ENCODE assay signal across 20 cellular contexts in the genomic region with DNA sequence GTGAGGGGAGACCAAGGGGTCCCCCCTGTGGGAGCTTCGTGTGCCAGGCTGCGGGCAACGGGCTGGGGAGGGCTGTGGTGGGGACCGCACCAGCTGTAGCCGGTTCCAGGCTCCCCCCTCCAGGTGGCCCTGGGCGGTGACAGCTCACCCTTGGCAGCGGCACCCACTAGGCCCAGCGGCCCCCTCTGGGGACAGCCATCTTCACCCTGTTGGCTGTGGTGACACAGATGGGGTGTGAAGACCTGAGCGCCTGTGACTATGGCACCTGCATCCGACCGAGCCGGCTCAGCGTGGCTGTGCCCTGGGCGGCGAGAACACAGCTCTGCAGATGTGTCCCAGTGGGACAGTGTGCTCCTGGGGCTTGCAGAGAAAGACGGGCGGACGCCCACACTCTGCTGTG. TPM values are rescaled to one million over a fixed set of nuclear protein-coding genes. Genes with fewer than 3 reads are reported as not detected.
A peak's percentile ranks its signal among the peaks of the same experiment; 100 is the strongest.
DNase-seq lines count a peak whose midpoint lies in the region; ATAC-seq, FAIRE-seq and TF ChIP-seq lines count a peak whose summit lies in the region.
"Had no signal": no experiment of that assay in that cellular context is flagged by ENCODE, and none has a peak within 500 bp of the region (broad histone marks: within the 10 kb centered on the region; RNA-seq: fewer than 3 reads in every experiment).

No MANE protein-coding gene starts in this region.

- H3K4me3 Mint-ChIP-seq in stimulated activated memory B cell treated with anti-CD40 and anti-IgM and Interleukin-4, amounts not matched to agents 10 μg/mL and 1 μg/mL and 100 μg/mL, for 72 hours: no peak overlapping the region

- no peaks in the 10 kb centered on the region for H3K9me3 Mint-ChIP-seq in stimulated activated memory B cell treated with anti-CD40 and anti-IgM and Interleukin-4, amounts not matched to agents 10 μg/mL and 1 μg/mL and 100 μg/mL, for 72 hours

- no peak overlapping the region for H3K4me2 ChIP-seq in Karpas-422 (ENCODE audit: low read depth, low read length, poor library complexity, severe bottlenecking)
- H3K4me2 ChIP-seq: KMS-11 had no signal

- H4K20me1 ChIP-seq in Karpas-422 (ENCODE audit: insufficient read depth, low read depth, low read length): peaks cover 8% of the 10 kb centered on the region; the same call in 1 of the 2 replicates

- no peak overlapping the region for H3K9ac ChIP-seq in Karpas-422 (ENCODE audit: low read length)
- H3K9ac ChIP-seq: KMS-11 had no signal

- no peaks in the 10 kb centered on the region for H3K4me1 Mint-ChIP-seq in stimulated activated memory B cell treated with anti-CD40 and anti-IgM and Interleukin-4, amounts not matched to agents 10 μg/mL and 1 μg/mL and 100 μg/mL, for 72 hours

- H3K4me3 ChIP-seq in Karpas-422 (ENCODE audit: low read length) (no peak overlapping the region), right atrium auricular region (no peak overlapping the region)
- H3K4me3 ChIP-seq: MG63, SJCRH30 had no signal

- peaks cover 38% of the 10 kb centered on the region for H3K27me3 Mint-ChIP-seq in stimulated activated memory B cell treated with anti-CD40 and anti-IgM and Interleukin-4, amounts not matched to agents 10 μg/mL and 1 μg/mL and 100 μg/mL, for 72 hours

- H3K4me1 ChIP-seq in Karpas-422 (ENCODE audit: low read length) (peaks cover 3% of the 10 kb centered on the region; the same call in 1 of the 2 replicates), right atrium auricular region (peaks cover 0 to 34% of the 10 kb centered on the region in 2 donors)

- DNase-seq in Karpas-422: peak; percentile 78
- no peak for DNase-seq in caudate nucleus (lab: John Stamatoyannopoulos, UW)
- DNase-seq in right atrium auricular region (ENCODE audit: low spot score): no peak
- no peak for DNase-seq in NCI-H524 treated with DMSO at 0.1 percent for 48 hours (lab: John Stamatoyannopoulos, UW)
- DNase-seq in HPDE6-E6E7 (ENCODE audit: extremely low spot score): no peak
- DNase-seq in ureter (ENCODE audit: low spot score): no peak
- DNase-seq in GM12891 (ENCODE audit: insufficient read length, low spot score): no peak
- DNase-seq: DMS 273 treated with DMSO at 0.1 percent for 48 hours, EL, NCI-H1105 treated with DMSO at 0.1 percent for 48 hours, NCI-H187 treated with DMSO at 0.1 percent for 48 hours, NCI-H2171, NCI-H446 treated with DMSO at 0.1 percent for 48 hours, NCI-H774, SJCRH30 had no signal

- H3K79me2 ChIP-seq in Karpas-422 (ENCODE audit: low read length): no peaks in the 10 kb centered on the region

- FAIRE-seq in GM12891 (lab: Jason Lieb, UNC): no peak

- peak; percentile 6 for ATAC-seq in stimulated activated memory B cell treated with anti-CD40 and anti-IgM and Interleukin-4, amounts not matched to agents 10 μg/mL and 1 μg/mL and 100 μg/mL, for 72 hours

- H3K36me3 ChIP-seq in Karpas-422 (ENCODE audit: insufficient read depth, low read length) (no peaks in the 10 kb centered on the region), right atrium auricular region (no peaks in the 10 kb centered on the region)
- H3K36me3 ChIP-seq: MG63, SJCRH30 had no signal

- no peaks in the 10 kb centered on the region for H3K9me3 ChIP-seq in Karpas-422 (ENCODE audit: low read length)
- no peaks in the 10 kb centered on the region for H3K9me3 ChIP-seq in right atrium auricular region
- H3K9me3 ChIP-seq: MG63, SJCRH30 had no signal

- TF ChIP-seq CTCF in right atrium auricular region (IDR thresholded peaks at IDR 0.05): no peak

- H3K27ac ChIP-seq in Karpas-422 (ENCODE audit: low read length) (no peak overlapping the region), caudate nucleus (ENCODE audit: low read depth, low read length) (peak overlapping the region; percentile 44), right atrium auricular region (peak overlapping the region; percentile 81 to 93)
- H3K27ac ChIP-seq: KMS-11, SJCRH30 had no signal

- H2AFZ ChIP-seq in Karpas-422 (ENCODE audit: low read length): no peak overlapping the region

- no peak for TF ChIP-seq POLR2A in GM12891 (IDR thresholded peaks at IDR 0.05; ENCODE audit: low read depth, low read length)

- no peaks in the 10 kb centered on the region for H3K9me2 ChIP-seq in Karpas-422 (replicated peaks; ENCODE audit: insufficient read depth, low read length)

- H3K27me3 ChIP-seq in Karpas-422 (ENCODE audit: low read length) (no peaks in the 10 kb centered on the region), right atrium auricular region (no peaks in the 10 kb centered on the region)

- H3K27ac Mint-ChIP-seq in stimulated activated memory B cell treated with anti-CD40 and anti-IgM and Interleukin-4, amounts not matched to agents 10 μg/mL and 1 μg/mL and 100 μg/mL, for 72 hours: no peak overlapping the region

- no peaks in the 10 kb centered on the region for H3K36me3 Mint-ChIP-seq in stimulated activated memory B cell treated with anti-CD40 and anti-IgM and Interleukin-4, amounts not matched to agents 10 μg/mL and 1 μg/mL and 100 μg/mL, for 72 hours

TF ChIP-seq in GM12891, 5 proteins besides CTCF, POLR2A, EP300 and RAD21:
- no peak for TF ChIP-seq POU2F2 (IDR thresholded peaks at IDR 0.05; ENCODE audit: low read depth, low read length)
- no peak for TF ChIP-seq SPI1 (IDR thresholded peaks at IDR 0.05; ENCODE audit: low read depth, low read length)
- TF ChIP-seq PAX5 (IDR thresholded peaks at IDR 0.05; ENCODE audit: insufficient read depth, low read length, severe bottlenecking): no peak
- no peak for TF ChIP-seq TAF1 (IDR thresholded peaks at IDR 0.05; ENCODE audit: low read depth, low read length)
- no peak for TF ChIP-seq POLR2AphosphoS5 (IDR thresholded peaks at IDR 0.05; ENCODE audit: low read depth, low read length)

RNA-seq across cellular contexts. Expression of a gene that starts 1.1 kb away (rescaled TPM):
- not detected in 2 replicates for total RNA-seq in Karpas-422 (2014; rRNA removed; shearing (Covaris generic); ENCODE audit: low replicate concordance)
- total RNA-seq in right atrium auricular region (not detected), ureter (not detected)
- polyA plus RNA-seq in GM12891 (2012; ENCODE audit: low read depth, missing spikeins): not detected
- total RNA-seq: SJCRH30 had no signal
- polyA plus RNA-seq: AG04450, BJ had no signal

RNA-seq across cellular contexts. Expression of a gene that starts 24.6 kb away (rescaled TPM):
- not detected in 2 replicates for total RNA-seq in Karpas-422 (2014; rRNA removed; shearing (Covaris generic); ENCODE audit: low replicate concordance)
- 10 to 100 TPM in 1 of 2 donors, 1 to 10 TPM in 1; 2.7 to 14.1 TPM for total RNA-seq in right atrium auricular region
- 0.47 TPM for total RNA-seq in ureter
- 0.21 TPM for polyA plus RNA-seq in GM12891 (2012; ENCODE audit: low read depth, missing spikeins)
- polyA plus RNA-seq: AG04450, BJ had no signal

RNA-seq across cellular contexts. Expression of a gene that starts 55.8 kb away (rescaled TPM):
- not detected in 2 replicates for total RNA-seq in Karpas-422 (2014; rRNA removed; shearing (Covaris generic); ENCODE audit: low replicate concordance)
- total RNA-seq in right atrium auricular region: 1 to 10 TPM; 7.0 to 9.4 TPM
- 24.4 TPM for total RNA-seq in ureter
- 0.14 TPM for polyA plus RNA-seq in GM12891 (2012; ENCODE audit: low read depth, missing spikeins)
